22 cellular contexts compared by ENCODE assay signal in the genomic region with DNA sequence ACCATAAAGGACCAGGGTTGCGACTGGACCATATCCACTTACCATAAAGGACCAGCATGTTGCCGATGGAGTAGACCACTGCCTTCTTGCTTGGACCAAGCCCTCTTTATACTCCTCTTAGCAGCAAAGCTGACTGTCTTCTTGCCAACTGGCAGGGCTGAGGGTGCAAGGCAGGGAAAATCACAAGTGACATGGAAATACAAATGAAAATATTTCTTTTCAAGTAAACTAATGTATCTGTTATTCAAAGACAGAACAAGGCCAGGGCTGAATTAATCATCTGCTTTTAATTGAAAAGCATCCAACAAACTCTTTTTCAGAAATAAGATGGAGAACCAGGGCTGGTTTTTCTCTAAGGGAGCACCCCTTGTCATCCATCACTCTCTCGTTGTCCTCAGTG. TPM values are rescaled to one million over a fixed set of nuclear protein-coding genes. Genes with fewer than 3 reads are reported as not detected.
"Had no signal": no experiment of that assay in that cellular context is flagged by ENCODE, and none has a peak within 500 bp of the region (broad histone marks: within the 10 kb centered on the region; RNA-seq: fewer than 3 reads in every experiment).

A gene (minus strand): TSS at position 99 of the 400 bp plus-strand sequence. CDS start 41 bp downstream, at position 58.

- H3K27me3 Mint-ChIP-seq: activated CD4-positive, alpha-beta T cell treated with anti-CD3 and anti-CD28 coated beads, Interleukin-2, amount 10 ng/mL, durations not matched to agents 7 days and 5 days; activated T-cell treated with anti-CD3 and anti-CD28 coated beads, Interleukin-2, amount 50 U/mL, for 24 hours had no signal

- H3K27me3 ChIP-seq: cardiac muscle cell, esophagus squamous epithelium, transverse colon, vagina had no signal

- H3K36me3 ChIP-seq: cardiac muscle cell, esophagus squamous epithelium, prostate gland, transverse colon, vagina had no signal

- ATAC-seq: activated CD4-positive, CD25-positive, alpha-beta regulatory T cell treated with anti-CD3 and anti-CD28 coated beads, Interleukin-2, amount 50 U/mL, for 24 hours; activated CD8-positive, alpha-beta T cell treated with anti-CD3 and anti-CD28 coated beads, Interleukin-2, amount 10 ng/mL, durations not matched to agents 7 days and 5 days; left lobe of liver; right cardiac atrium had no signal

- DNase-seq: activated CD4-positive, alpha-beta T cell treated with anti-CD3 and anti-CD28 coated beads, Interleukin-2, amount 10 ng/mL, durations not matched to agents 7 days and 5 days; activated CD8-positive, alpha-beta T cell treated with anti-CD3 and anti-CD28 coated beads, Interleukin-2, amount 10 ng/mL, durations not matched to agents 7 days and 5 days; activated naive CD4-positive, alpha-beta T cell treated with anti-CD3 and anti-CD28 coated beads for 36 hours; activated T-cell treated with anti-CD3 and anti-CD28 coated beads, Interleukin-2, amount 50 U/mL, for 24 hours; amniotic stem cell; effector memory CD4-positive, alpha-beta T cell; esophagus squamous epithelium; foreskin melanocyte; midbrain; right cardiac atrium; stimulated activated CD4-positive, alpha-beta T cell treated with anti-CD3 and anti-CD28 coated beads, Interleukin-2, amount 100 ng/mL, for 24 hours; stimulated activated naive CD4-positive, alpha-beta T cell treated with Interleukin-2 at 50 U/mL for 16 hours; transverse colon had no signal

- H3K27ac Mint-ChIP-seq: activated CD4-positive, alpha-beta T cell treated with anti-CD3 and anti-CD28 coated beads, Interleukin-2, amount 10 ng/mL, durations not matched to agents 7 days and 5 days; activated CD8-positive, alpha-beta T cell treated with anti-CD3 and anti-CD28 coated beads, Interleukin-2, amount 10 ng/mL, durations not matched to agents 7 days and 5 days; activated naive CD4-positive, alpha-beta T cell treated with anti-CD3 and anti-CD28 coated beads for 36 hours; activated T-cell treated with anti-CD3 and anti-CD28 coated beads, Interleukin-2, amount 50 U/mL, for 24 hours; activated T-helper 2 cell treated with anti-CD3 and anti-CD28 coated beads, Interferon-gamma antibody, Interleukin-2, Interleukin-4, amounts not matched to agents 10 μg/mL and 5 μg/mL and 100 μg/mL, durations not matched to agents 14 hours and 24 hours and 36 hours; dendritic cell treated with granulocyte-macrophage colony-stimulating factor and Interleukin-4, amounts not matched to agents 40 ng/mL and 50 ng/mL, for 4 days; nephron had no signal

- H3K4me3 ChIP-seq: cardiac muscle cell, esophagus squamous epithelium, prostate gland, transverse colon, vagina had no signal

- H3K9me3 ChIP-seq: esophagus squamous epithelium, prostate gland, transverse colon, vagina had no signal

- H3K4me3 Mint-ChIP-seq: activated CD4-positive, alpha-beta T cell treated with anti-CD3 and anti-CD28 coated beads, Interleukin-2, amount 10 ng/mL, durations not matched to agents 7 days and 5 days; activated CD8-positive, alpha-beta T cell treated with anti-CD3 and anti-CD28 coated beads, Interleukin-2, amount 10 ng/mL, durations not matched to agents 7 days and 5 days; activated naive CD4-positive, alpha-beta T cell treated with anti-CD3 and anti-CD28 coated beads for 36 hours; activated T-cell treated with anti-CD3 and anti-CD28 coated beads, Interleukin-2, amount 50 U/mL, for 24 hours; dendritic cell treated with granulocyte-macrophage colony-stimulating factor and Interleukin-4, amounts not matched to agents 40 ng/mL and 50 ng/mL, for 4 days; nephron had no signal

- H3K4me1 ChIP-seq: prostate gland had no signal

- H3K4me1 Mint-ChIP-seq: nephron had no signal

- H3K27ac ChIP-seq: cardiac muscle cell, esophagus squamous epithelium, prostate gland, transverse colon, vagina had no signal

- H3K9me3 Mint-ChIP-seq: activated CD4-positive, alpha-beta T cell treated with anti-CD3 and anti-CD28 coated beads, Interleukin-2, amount 10 ng/mL, durations not matched to agents 7 days and 5 days; activated naive CD4-positive, alpha-beta T cell treated with anti-CD3 and anti-CD28 coated beads for 36 hours; activated T-cell treated with anti-CD3 and anti-CD28 coated beads, Interleukin-2, amount 50 U/mL, for 24 hours; activated T-helper 2 cell treated with anti-CD3 and anti-CD28 coated beads, Interferon-gamma antibody, Interleukin-2, Interleukin-4, amounts not matched to agents 10 μg/mL and 5 μg/mL and 100 μg/mL, durations not matched to agents 14 hours and 24 hours and 36 hours; dendritic cell treated with granulocyte-macrophage colony-stimulating factor and Interleukin-4, amounts not matched to agents 40 ng/mL and 50 ng/mL, for 4 days; nephron had no signal

RNA-seq across cellular contexts. Expression of the gene that starts here (rescaled TPM):
- polyA plus RNA-seq: cardiac muscle cell, keratinocyte, right cardiac atrium had no signal
